27 cellular contexts compared by ENCODE assay signal in genomic region chr15:82923744-82924143, GRCh38.
"Had no signal": no experiment of that assay in that cellular context is flagged by ENCODE, and none has a peak within 500 bp of the region (broad histone marks: within the 10 kb centered on the region; RNA-seq: fewer than 3 reads in every experiment).

No MANE protein-coding gene starts in this region.

- H3K36me3 Mint-ChIP-seq: immature natural killer cell; naive thymus-derived CD4-positive, alpha-beta T cell; natural killer cell treated with Interleukin-12 subunit alpha and Interleukin-12 subunit beta and Interleukin-15 and Interleukin-18, amount 100 ng/mL, for 72 hours had no signal

- H3K9me3 Mint-ChIP-seq: immature natural killer cell; naive thymus-derived CD4-positive, alpha-beta T cell; natural killer cell treated with Interleukin-12 subunit alpha and Interleukin-12 subunit beta and Interleukin-15 and Interleukin-18, amount 100 ng/mL, for 72 hours; stimulated activated naive CD8-positive, alpha-beta T cell treated with anti-CD3 and anti-CD28 coated beads, Interleukin-15, amount 100 ng/mL, for 72 hours had no signal

- H3K27ac Mint-ChIP-seq: immature natural killer cell; naive thymus-derived CD4-positive, alpha-beta T cell; natural killer cell treated with Interleukin-12 subunit alpha and Interleukin-12 subunit beta and Interleukin-15 and Interleukin-18, amount 100 ng/mL, for 72 hours; stimulated activated naive CD8-positive, alpha-beta T cell treated with anti-CD3 and anti-CD28 coated beads, Interleukin-15, amount 100 ng/mL, for 72 hours had no signal

- H3K4me1 Mint-ChIP-seq: immature natural killer cell; naive thymus-derived CD4-positive, alpha-beta T cell; stimulated activated naive CD8-positive, alpha-beta T cell treated with anti-CD3 and anti-CD28 coated beads, Interleukin-15, amount 100 ng/mL, for 72 hours had no signal

- ATAC-seq: heart left ventricle; mucosa of descending colon; naive thymus-derived CD4-positive, alpha-beta T cell; natural killer cell treated with Interleukin-12 subunit alpha and Interleukin-12 subunit beta and Interleukin-15 and Interleukin-18, amount 100 ng/mL, for 72 hours; right cardiac atrium; sciatic nerve; stimulated activated naive CD8-positive, alpha-beta T cell treated with anti-CD3 and anti-CD28 coated beads, Interleukin-15, amount 100 ng/mL, for 72 hours; upper lobe of right lung had no signal

- H3K79me2 ChIP-seq: parathyroid adenoma had no signal

- H3K9me3 ChIP-seq: heart left ventricle, left ventricle myocardium inferior, mucosa of descending colon, neutrophil, testis, thyroid gland, transverse colon, upper lobe of right lung had no signal

- H3K27me3 ChIP-seq: heart left ventricle, neutrophil, testis, thyroid gland, transverse colon, upper lobe of right lung had no signal

- H3K4me3 ChIP-seq: heart left ventricle, left ventricle myocardium inferior, lung, mucosa of descending colon, skin epidermis, testis, thyroid gland, transverse colon, upper lobe of right lung had no signal

- DNase-seq: heart left ventricle; hypothalamus; immature natural killer cell; kidney; left ventricle myocardium inferior; midbrain; mucosa of descending colon; naive thymus-derived CD4-positive, alpha-beta T cell; occipital lobe; retina; right cardiac atrium; stimulated activated CD4-positive, alpha-beta T cell treated with anti-CD3 and anti-CD28 coated beads, Interleukin-12 subunit alpha, Interleukin-12 subunit beta, amount 100 ng/mL, for 4 hours; stimulated activated CD4-positive, alpha-beta T cell treated with anti-CD3 and anti-CD28 coated beads, Interleukin-15, amount 100 ng/mL, for 24 hours; stimulated activated CD4-positive, alpha-beta T cell treated with anti-CD3 and anti-CD28 coated beads, Interleukin-2, amount 100 ng/mL, for 24 hours; stimulated activated CD4-positive, alpha-beta T cell treated with anti-CD3 and anti-CD28 coated beads, Interleukin-4, amount 100 ng/mL, for 1 hour; stimulated activated naive CD4-positive, alpha-beta T cell treated with Interleukin-2 at 50 U/mL for 16 hours; stimulated activated naive CD8-positive, alpha-beta T cell treated with anti-CD3 and anti-CD28 coated beads, Interleukin-15, amount 100 ng/mL, for 72 hours; testis; thyroid gland; transverse colon; upper lobe of right lung had no signal

- H3K27ac ChIP-seq: heart left ventricle, left ventricle myocardium inferior, neutrophil, parathyroid adenoma, skin epidermis, testis, thyroid gland, transverse colon, upper lobe of right lung had no signal

- H3K27me3 Mint-ChIP-seq: stimulated activated naive CD8-positive, alpha-beta T cell treated with anti-CD3 and anti-CD28 coated beads, Interleukin-15, amount 100 ng/mL, for 72 hours had no signal

- H2AFZ ChIP-seq: parathyroid adenoma had no signal

- H3K36me3 ChIP-seq: heart left ventricle, left ventricle myocardium inferior, neutrophil, thyroid gland, transverse colon, upper lobe of right lung had no signal

- H3K4me1 ChIP-seq: transverse colon, upper lobe of right lung had no signal

- H3K9ac ChIP-seq: parathyroid adenoma had no signal

- H3K4me3 Mint-ChIP-seq: immature natural killer cell; naive thymus-derived CD4-positive, alpha-beta T cell; natural killer cell treated with Interleukin-12 subunit alpha and Interleukin-12 subunit beta and Interleukin-15 and Interleukin-18, amount 100 ng/mL, for 72 hours; stimulated activated naive CD8-positive, alpha-beta T cell treated with anti-CD3 and anti-CD28 coated beads, Interleukin-15, amount 100 ng/mL, for 72 hours had no signal
